Comparison of ENCODE assay signal across 29 cellular contexts in the genomic region with DNA sequence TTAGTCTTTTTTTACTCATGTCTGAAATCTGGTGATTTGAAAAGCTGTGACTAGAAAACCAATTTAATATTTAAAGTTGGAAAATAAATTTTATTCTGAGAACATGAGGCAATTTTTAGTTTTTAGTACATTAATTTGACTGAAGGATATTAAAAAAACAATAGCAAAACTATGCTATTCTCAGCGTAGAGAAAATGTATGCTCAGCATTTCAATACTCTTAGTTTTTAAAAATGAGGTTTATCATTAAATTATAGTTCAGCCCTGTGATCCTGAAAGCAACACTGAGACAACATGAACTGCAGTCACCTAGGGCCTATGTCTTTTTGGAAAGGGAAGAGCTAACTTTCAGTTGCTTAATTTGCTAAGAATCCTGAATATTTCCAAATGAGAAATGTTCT.
"Had no signal": no experiment of that assay in that cellular context is flagged by ENCODE, and none has a peak within 500 bp of the region (broad histone marks: within the 10 kb centered on the region; RNA-seq: fewer than 3 reads in every experiment).

No MANE protein-coding gene starts in this region.

- H3K4me3 Mint-ChIP-seq: immature natural killer cell; mesothelial cell of epicardium; naive B cell; natural killer cell; nephron progenitor cell; stimulated activated memory B cell treated with anti-CD40 and anti-IgM and Interleukin-4, amounts not matched to agents 10 μg/mL and 1 μg/mL and 100 μg/mL, for 72 hours; stimulated activated naive CD8-positive, alpha-beta T cell treated with anti-CD3 and anti-CD28 coated beads, Interleukin-15, amount 100 ng/mL, for 72 hours; type B pancreatic cell had no signal

- H3K4me1 ChIP-seq: right lobe of liver, uterus had no signal

- H3K27me3 Mint-ChIP-seq: naive B cell; progenitor cell of endocrine pancreas; stimulated activated memory B cell treated with anti-CD40 and anti-IgM and Interleukin-4, amounts not matched to agents 10 μg/mL and 1 μg/mL and 100 μg/mL, for 72 hours; stimulated activated naive CD8-positive, alpha-beta T cell treated with anti-CD3 and anti-CD28 coated beads, Interleukin-15, amount 100 ng/mL, for 72 hours; type B pancreatic cell had no signal

- H3K36me3 ChIP-seq: left lung, lower lobe of right lung, ovary, right atrium auricular region, right lobe of liver, tibial nerve, uterus had no signal

- FAIRE-seq: islet of Langerhans, kidney had no signal

- H3K27me3 ChIP-seq: left lung, ovary, right atrium auricular region, right lobe of liver, tibial nerve, uterus had no signal

- H3K4me3 ChIP-seq: left lung, lower lobe of right lung, ovary, right atrium auricular region, right lobe of liver, smooth muscle cell, tibial nerve, uterus had no signal

- ATAC-seq: left colon; left lung; lower lobe of right lung; natural killer cell; right lobe of liver; stimulated activated memory B cell treated with anti-CD40 and anti-IgM and Interleukin-4, amounts not matched to agents 10 μg/mL and 1 μg/mL and 100 μg/mL, for 72 hours; stimulated activated naive CD8-positive, alpha-beta T cell treated with anti-CD3 and anti-CD28 coated beads, Interleukin-15, amount 100 ng/mL, for 72 hours had no signal

- H3K27ac Mint-ChIP-seq: immature natural killer cell; mesothelial cell of epicardium; natural killer cell; nephron progenitor cell; stimulated activated memory B cell treated with anti-CD40 and anti-IgM and Interleukin-4, amounts not matched to agents 10 μg/mL and 1 μg/mL and 100 μg/mL, for 72 hours; stimulated activated naive CD8-positive, alpha-beta T cell treated with anti-CD3 and anti-CD28 coated beads, Interleukin-15, amount 100 ng/mL, for 72 hours; type B pancreatic cell had no signal

- H3K9me3 Mint-ChIP-seq: immature natural killer cell; mesothelial cell of epicardium; naive B cell; natural killer cell; stimulated activated memory B cell treated with anti-CD40 and anti-IgM and Interleukin-4, amounts not matched to agents 10 μg/mL and 1 μg/mL and 100 μg/mL, for 72 hours; stimulated activated naive CD8-positive, alpha-beta T cell treated with anti-CD3 and anti-CD28 coated beads, Interleukin-15, amount 100 ng/mL, for 72 hours had no signal

- H3K36me3 Mint-ChIP-seq: immature natural killer cell; naive B cell; natural killer cell; stimulated activated memory B cell treated with anti-CD40 and anti-IgM and Interleukin-4, amounts not matched to agents 10 μg/mL and 1 μg/mL and 100 μg/mL, for 72 hours had no signal

- H3K9me3 ChIP-seq: left lung, lower lobe of right lung, ovary, right atrium auricular region, right lobe of liver, tibial nerve, uterus had no signal

- DNase-seq: hypothalamus; immature natural killer cell; kidney; left colon; left lung; lower lobe of right lung; mammary epithelial cell; mesendoderm; naive B cell; natural killer cell; nephron progenitor cell; ovary; right lobe of liver; stimulated activated CD4-positive, alpha-beta T cell treated with anti-CD3 and anti-CD28 coated beads, Interleukin-1b, Interleukin-23, amount 100 ng/mL, for 48 hours; stimulated activated CD4-positive, alpha-beta T cell treated with anti-CD3 and anti-CD28 coated beads, Interleukin-2, amount 100 ng/mL, for 48 hours; stimulated activated CD4-positive, alpha-beta T cell treated with anti-CD3 and anti-CD28 coated beads, Interleukin-4, amount 100 ng/mL, for 4 hours; stimulated activated CD8-positive, alpha-beta memory T cell treated with anti-CD3 and anti-CD28 coated beads, Interleukin-4, amount 100 ng/mL, for 48 hours; stimulated activated naive CD4-positive, alpha-beta T cell treated with Interleukin-2 at 50 U/mL for 16 hours; stimulated activated naive CD8-positive, alpha-beta T cell treated with anti-CD3 and anti-CD28 coated beads, Interleukin-15, amount 100 ng/mL, for 72 hours; substantia nigra; uterus had no signal

- H3K27ac ChIP-seq: left lung, lower lobe of right lung, ovary, right atrium auricular region, right lobe of liver, tibial nerve, uterus had no signal

- H3K4me2 ChIP-seq: smooth muscle cell had no signal
